ENCODE assay signal across 13 cellular contexts in the genomic region with DNA sequence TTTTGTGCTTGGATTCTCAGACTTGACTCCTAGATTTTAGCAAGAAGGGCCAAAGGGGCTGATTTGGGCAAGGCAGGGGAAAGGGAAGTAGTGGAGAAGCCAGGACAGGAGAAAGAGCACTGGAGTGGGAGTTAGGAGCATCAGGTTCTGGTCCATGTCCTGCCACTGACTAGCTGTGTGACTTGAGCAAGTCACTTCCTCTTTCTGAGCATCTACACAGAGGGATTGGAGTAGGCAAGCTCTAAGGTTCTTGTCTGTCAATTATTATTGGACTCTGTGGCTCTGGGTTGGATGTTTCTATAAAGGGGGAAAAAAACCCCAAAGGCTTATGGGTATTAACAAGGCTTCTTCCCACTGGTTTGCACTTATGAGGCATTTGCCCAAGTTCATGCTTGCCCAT. TPM values are rescaled to one million over a fixed set of nuclear protein-coding genes. Genes with fewer than 3 reads are reported as not detected.
"Had no signal": no experiment of that assay in that cellular context is flagged by ENCODE, and none has a peak within 500 bp of the region (broad histone marks: within the 10 kb centered on the region; RNA-seq: fewer than 3 reads in every experiment).

No MANE protein-coding gene starts in this region.

- ATAC-seq: activated CD8-positive, alpha-beta T cell treated with anti-CD3 and anti-CD28 coated beads, Interleukin-2, amount 10 ng/mL, durations not matched to agents 7 days and 5 days; left colon; natural killer cell treated with Interleukin-12 subunit alpha and Interleukin-12 subunit beta and Interleukin-15 and Interleukin-18, amount 100 ng/mL, for 72 hours had no signal

- H3K4me3 Mint-ChIP-seq: activated CD4-positive, alpha-beta T cell treated with anti-CD3 and anti-CD28 coated beads for 36 hours; activated CD8-positive, alpha-beta T cell treated with anti-CD3 and anti-CD28 coated beads, Interleukin-2, amount 10 ng/mL, durations not matched to agents 7 days and 5 days; natural killer cell treated with Interleukin-12 subunit alpha and Interleukin-12 subunit beta and Interleukin-15 and Interleukin-18, amount 100 ng/mL, for 72 hours had no signal

- H3K36me3 Mint-ChIP-seq: natural killer cell treated with Interleukin-12 subunit alpha and Interleukin-12 subunit beta and Interleukin-15 and Interleukin-18, amount 100 ng/mL, for 72 hours had no signal

- H3K9me3 Mint-ChIP-seq: natural killer cell treated with Interleukin-12 subunit alpha and Interleukin-12 subunit beta and Interleukin-15 and Interleukin-18, amount 100 ng/mL, for 72 hours had no signal

- FAIRE-seq: urothelium cell line had no signal

- H3K27ac Mint-ChIP-seq: activated CD8-positive, alpha-beta T cell treated with anti-CD3 and anti-CD28 coated beads, Interleukin-2, amount 10 ng/mL, durations not matched to agents 7 days and 5 days; natural killer cell treated with Interleukin-12 subunit alpha and Interleukin-12 subunit beta and Interleukin-15 and Interleukin-18, amount 100 ng/mL, for 72 hours had no signal

- DNase-seq: activated CD4-positive, alpha-beta T cell treated with anti-CD3 and anti-CD28 coated beads for 36 hours; activated CD8-positive, alpha-beta memory T cell treated with anti-CD3 and anti-CD28 coated beads, Interleukin-2, amount 50 U/mL, for 48 hours; activated CD8-positive, alpha-beta T cell treated with anti-CD3 and anti-CD28 coated beads, Interleukin-2, amount 10 ng/mL, durations not matched to agents 7 days and 5 days; activated naive CD4-positive, alpha-beta T cell; colonic mucosa; head of caudate nucleus; left colon; nucleus accumbens; thyroid gland had no signal

RNA-seq across cellular contexts. Expression of gene PLAC1, which starts 24.4 kb away (rescaled TPM):
- total RNA-seq: activated CD8-positive, alpha-beta T cell treated with anti-CD3 and anti-CD28 coated beads, Interleukin-2, amount 10 ng/mL, durations not matched to agents 7 days and 5 days; colonic mucosa; left colon; natural killer cell treated with Interleukin-12 subunit alpha and Interleukin-12 subunit beta and Interleukin-15 and Interleukin-18, amount 100 ng/mL, for 72 hours; posterior vena cava; right atrium auricular region; thyroid gland had no signal
